1 cellular context compared by ENCODE assay signal in the genomic region with DNA sequence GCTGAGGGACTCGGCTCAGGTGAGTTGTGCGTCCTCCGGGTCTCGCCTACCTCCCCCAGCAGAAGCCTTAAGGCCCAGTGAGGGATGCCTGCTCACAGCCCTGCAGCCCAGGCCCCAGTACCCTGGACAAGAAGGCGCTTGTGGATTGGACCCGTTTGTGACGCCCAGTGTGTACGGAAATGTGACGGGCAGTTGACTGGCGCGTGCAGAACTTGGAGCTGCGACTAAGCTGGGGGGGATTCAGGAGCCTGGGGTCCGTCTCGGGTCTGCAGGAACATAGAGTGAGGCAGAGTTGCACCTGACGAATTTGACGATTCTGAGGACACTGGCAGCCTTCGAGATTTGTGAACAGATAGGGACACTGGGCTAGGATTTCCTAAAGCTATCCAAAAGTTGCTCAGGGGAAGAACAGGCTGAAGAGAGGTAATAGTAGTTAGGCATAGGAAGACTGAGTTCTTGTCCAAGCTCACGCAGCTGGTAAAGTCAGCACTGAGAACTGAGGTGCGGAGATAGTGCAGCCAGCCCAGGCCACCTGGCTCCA.
TF ChIP-seq lines count a peak whose summit lies in the region.

No MANE protein-coding gene starts in this region.

TF ChIP-seq in SK-N-SH, 30 proteins besides CTCF, POLR2A, EP300 and RAD21 (continued from another document):
- no peak for TF ChIP-seq USF2 (IDR thresholded peaks at IDR 0.05; ENCODE audit: borderline replicate concordance, low read depth, low read length)
- TF ChIP-seq POLR2AphosphoS5 (IDR thresholded peaks at IDR 0.05; ENCODE audit: low read depth, low read length): no peak
- TF ChIP-seq, protein P1, sequence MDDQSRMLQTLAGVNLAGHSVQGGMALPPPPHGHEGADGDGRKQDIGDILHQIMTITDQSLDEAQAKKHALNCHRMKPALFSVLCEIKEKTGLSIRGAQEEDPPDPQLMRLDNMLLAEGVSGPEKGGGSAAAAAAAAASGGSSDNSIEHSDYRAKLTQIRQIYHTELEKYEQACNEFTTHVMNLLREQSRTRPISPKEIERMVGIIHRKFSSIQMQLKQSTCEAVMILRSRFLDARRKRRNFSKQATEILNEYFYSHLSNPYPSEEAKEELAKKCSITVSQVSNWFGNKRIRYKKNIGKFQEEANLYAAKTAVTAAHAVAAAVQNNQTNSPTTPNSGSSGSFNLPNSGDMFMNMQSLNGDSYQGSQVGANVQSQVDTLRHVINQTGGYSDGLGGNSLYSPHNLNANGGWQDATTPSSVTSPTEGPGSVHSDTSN (IDR thresholded peaks at IDR 0.05): no peak
- TF ChIP-seq, protein P2, sequence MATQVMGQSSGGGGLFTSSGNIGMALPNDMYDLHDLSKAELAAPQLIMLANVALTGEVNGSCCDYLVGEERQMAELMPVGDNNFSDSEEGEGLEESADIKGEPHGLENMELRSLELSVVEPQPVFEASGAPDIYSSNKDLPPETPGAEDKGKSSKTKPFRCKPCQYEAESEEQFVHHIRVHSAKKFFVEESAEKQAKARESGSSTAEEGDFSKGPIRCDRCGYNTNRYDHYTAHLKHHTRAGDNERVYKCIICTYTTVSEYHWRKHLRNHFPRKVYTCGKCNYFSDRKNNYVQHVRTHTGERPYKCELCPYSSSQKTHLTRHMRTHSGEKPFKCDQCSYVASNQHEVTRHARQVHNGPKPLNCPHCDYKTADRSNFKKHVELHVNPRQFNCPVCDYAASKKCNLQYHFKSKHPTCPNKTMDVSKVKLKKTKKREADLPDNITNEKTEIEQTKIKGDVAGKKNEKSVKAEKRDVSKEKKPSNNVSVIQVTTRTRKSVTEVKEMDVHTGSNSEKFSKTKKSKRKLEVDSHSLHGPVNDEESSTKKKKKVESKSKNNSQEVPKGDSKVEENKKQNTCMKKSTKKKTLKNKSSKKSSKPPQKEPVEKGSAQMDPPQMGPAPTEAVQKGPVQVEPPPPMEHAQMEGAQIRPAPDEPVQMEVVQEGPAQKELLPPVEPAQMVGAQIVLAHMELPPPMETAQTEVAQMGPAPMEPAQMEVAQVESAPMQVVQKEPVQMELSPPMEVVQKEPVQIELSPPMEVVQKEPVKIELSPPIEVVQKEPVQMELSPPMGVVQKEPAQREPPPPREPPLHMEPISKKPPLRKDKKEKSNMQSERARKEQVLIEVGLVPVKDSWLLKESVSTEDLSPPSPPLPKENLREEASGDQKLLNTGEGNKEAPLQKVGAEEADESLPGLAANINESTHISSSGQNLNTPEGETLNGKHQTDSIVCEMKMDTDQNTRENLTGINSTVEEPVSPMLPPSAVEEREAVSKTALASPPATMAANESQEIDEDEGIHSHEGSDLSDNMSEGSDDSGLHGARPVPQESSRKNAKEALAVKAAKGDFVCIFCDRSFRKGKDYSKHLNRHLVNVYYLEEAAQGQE (IDR thresholded peaks at IDR 0.05; ENCODE audit: low read depth, low read length): no peak
- TF ChIP-seq RCOR1 (IDR thresholded peaks at IDR 0.05; ENCODE audit: low read length): no peak
